ENCODE assay signal across 17 cellular contexts in genomic region chr22:28942801-28943500, GRCh38. TPM values are rescaled to one million over a fixed set of nuclear protein-coding genes. Genes with fewer than 3 reads are reported as not detected.
DNase-seq lines count a peak whose midpoint lies in the region; ATAC-seq and TF ChIP-seq lines count a peak whose summit lies in the region.
"Had no signal": no experiment of that assay in that cellular context is flagged by ENCODE, and none has a peak within 500 bp of the region (broad histone marks: within the 10 kb centered on the region; RNA-seq: fewer than 3 reads in every experiment).

No MANE protein-coding gene starts in this region.

- H3K79me1 ChIP-seq in H9 (ENCODE audit: insufficient read depth, low read depth, low read length, poor library complexity, severe bottlenecking) = peaks cover 10% of the 10 kb centered on the region
- no peaks in the 10 kb centered on the region for H3K79me1 ChIP-seq in trophoblast cell (ENCODE audit: low read length)

- H2BK120ac ChIP-seq in H9 (ENCODE audit: low read depth, low read length, poor library complexity, severe bottlenecking) (no peak overlapping the region), trophoblast cell (ENCODE audit: insufficient read depth, low read length, poor library complexity) (no peak overlapping the region)

- POLR2A ChIA-PET in CD4-positive, alpha-beta T cell (lab: Charles Lee) = no interaction called here

- no peaks in the 10 kb centered on the region for H4K20me1 ChIP-seq in H9 (ENCODE audit: control insufficient read depth, insufficient read depth, insufficient read length)
- H4K20me1 ChIP-seq in OCI-LY3 (ENCODE audit: insufficient read depth, low read length) = peaks cover 2% of the 10 kb centered on the region; the same call in 1 of the 2 replicates

- no peak overlapping the region for H2BK20ac ChIP-seq in H9 (ENCODE audit: low read depth, low read length, poor library complexity, severe bottlenecking)

- no peak overlapping the region for H3K14ac ChIP-seq in H9 (ENCODE audit: insufficient read depth, low read length)
- H3K14ac ChIP-seq in trophoblast cell (ENCODE audit: low read length) = no peak overlapping the region

- H2BK15ac ChIP-seq in H9 (ENCODE audit: low read depth, low read length) = no peak overlapping the region

- peaks cover 15 to 25% (median 18%) of the 10 kb centered on the region in 3 experiments for H3K36me3 Mint-ChIP-seq in H9 (ENCODE audit: insufficient read depth in 1 of 3, low read depth in 3 of 3)
- peaks cover 10% of the 10 kb centered on the region for H3K36me3 Mint-ChIP-seq in CD4-positive, alpha-beta T cell (ENCODE audit: low read depth)

- peaks cover 47 to 56% of the 10 kb centered on the region in 2 experiments for H3K4me1 Mint-ChIP-seq in H9
- no peaks in the 10 kb centered on the region for H3K4me1 Mint-ChIP-seq in CD4-positive, alpha-beta T cell (ENCODE audit: low read depth)
- H3K4me1 Mint-ChIP-seq: central memory CD8-positive, alpha-beta T cell had no signal

- no peak for DNase-seq in H9
- peak; percentile 93 for DNase-seq in left kidney (ENCODE audit: low read depth, low spot score)
- peak; percentile 57 to 90 for DNase-seq in trophoblast cell
- no peak for DNase-seq in T-helper 2 cell
- DNase-seq in CD4-positive, alpha-beta T cell = no peak
- DNase-seq in effector memory CD4-positive, alpha-beta T cell = no peak
- DNase-seq: activated CD8-positive, alpha-beta T cell treated with anti-CD3 and anti-CD28 coated beads for 36 hours; EL; H7; nucleus accumbens; stimulated activated CD4-positive, alpha-beta T cell treated with anti-CD3 and anti-CD28 coated beads, Interleukin-4, amount 100 ng/mL, for 24 hours had no signal

- no peak overlapping the region for H4K8ac ChIP-seq in H9 (replicated peaks; ENCODE audit: insufficient read length, low read depth, low read length)
- H4K8ac ChIP-seq in trophoblast cell (ENCODE audit: low read depth, low read length) = no peak overlapping the region

- no peak overlapping the region for H2AK5ac ChIP-seq in H9 (ENCODE audit: insufficient read length, low read length)
- H2AK5ac ChIP-seq in trophoblast cell (ENCODE audit: low read length) = no peak overlapping the region

- H4K12ac ChIP-seq in trophoblast cell (ENCODE audit: low read depth, low read length) = no peak overlapping the region

- H3K9me3 Mint-ChIP-seq in H9 = peaks cover 14 to 15% of the 10 kb centered on the region in 2 experiments
- H3K9me3 Mint-ChIP-seq in CD4-positive, alpha-beta T cell = peaks cover 14% of the 10 kb centered on the region

- WGBS in H9 (ENCODE audit: extremely low coverage, insufficient read length, low lambda C conversion rate) = no CpG with 5 or more reads among the region's 7 CpGs
- WGBS in trophoblast cell (ENCODE audit: extremely low coverage, insufficient coverage, insufficient read length) = no CpG with 5 or more reads among the region's 7 CpGs

- H3K4me1 ChIP-seq in H9 (ENCODE audit: insufficient read depth, low read length) = peaks cover 12% of the 10 kb centered on the region
- H3K4me1 ChIP-seq in OCI-LY3 (ENCODE audit: low read length) = peaks cover 12% of the 10 kb centered on the region
- H3K4me1 ChIP-seq in trophoblast cell (ENCODE audit: control insufficient read depth in 1 of 2, insufficient read depth in 2 of 2, low read length in 2 of 2) = peaks cover 4 to 13% of the 10 kb centered on the region in 2 experiments
- H3K4me1 ChIP-seq in effector memory CD4-positive, alpha-beta T cell (ENCODE audit: control insufficient read depth, insufficient read depth, low read length, poor library complexity, severe bottlenecking) = no peaks in the 10 kb centered on the region

- H2AFZ ChIP-seq in H9 (ENCODE audit: low read length) = no peak overlapping the region
- H2AFZ ChIP-seq in OCI-LY3 (ENCODE audit: low read depth, low read length) = no peak overlapping the region
- no peak overlapping the region for H2AFZ ChIP-seq in trophoblast cell (ENCODE audit: insufficient read depth, low read length, poor library complexity)

- H3K36me3 ChIP-seq in OCI-LY3 (replicated peaks; ENCODE audit: low read depth, low read length) = peaks cover 15% of the 10 kb centered on the region
- H3K36me3 ChIP-seq in trophoblast cell (ENCODE audit: control insufficient read depth in 1 of 2, insufficient read depth in 2 of 2, low read length in 2 of 2) = no peaks in the 10 kb centered on the region
- no peaks in the 10 kb centered on the region for H3K36me3 ChIP-seq in effector memory CD4-positive, alpha-beta T cell (ENCODE audit: control insufficient read depth, insufficient read depth, low read length)
- H3K36me3 ChIP-seq: gastroesophageal sphincter, thoracic aorta had no signal

- H3K4me3 Mint-ChIP-seq in H9 = peak overlapping the region in 1 of 2 experiments; percentile 57; a peak in 1 of 5 replicates
- no peak overlapping the region for H3K4me3 Mint-ChIP-seq in CD4-positive, alpha-beta T cell
- H3K4me3 Mint-ChIP-seq: activated CD8-positive, alpha-beta T cell treated with anti-CD3 and anti-CD28 coated beads for 36 hours; central memory CD8-positive, alpha-beta T cell; IgD-negative memory B cell had no signal

- H3K56ac ChIP-seq in H9 (ENCODE audit: insufficient read length, low read depth, low read length) = no peak overlapping the region

- no peak overlapping the region for H3T11ph ChIP-seq in H9 (ENCODE audit: low read length)

- H3K27me3 Mint-ChIP-seq in H9 (ENCODE audit: low read depth) = no peaks in the 10 kb centered on the region
- peaks cover 72% of the 10 kb centered on the region for H3K27me3 Mint-ChIP-seq in CD4-positive, alpha-beta T cell

- H3K4me2 ChIP-seq in H9 (ENCODE audit: insufficient read depth, insufficient read length, low read length) (no peak overlapping the region), OCI-LY3 (ENCODE audit: low read length) (peak overlapping the region; percentile 23), trophoblast cell (ENCODE audit: low read length) (no peak overlapping the region)

- no peak overlapping the region for H3K23ac ChIP-seq in H9 (ENCODE audit: insufficient read length, low read depth, low read length)
- H3K23ac ChIP-seq in trophoblast cell (ENCODE audit: low read length) = no peak overlapping the region

- no peak for TF ChIP-seq CTCF in H9 (conservative IDR thresholded peaks at IDR 0.05)
- TF ChIP-seq CTCF in OCI-LY3 (IDR thresholded peaks at IDR 0.05; ENCODE audit: low read depth, low read length) = no peak
- TF ChIP-seq CTCF in CD4-positive, alpha-beta T cell (IDR thresholded peaks at IDR 0.05) = no peak

- no peak overlapping the region for H4K91ac ChIP-seq in H9 (ENCODE audit: insufficient read length, low read depth, low read length)
- H4K91ac ChIP-seq in trophoblast cell (ENCODE audit: low read depth, low read length) = no peak overlapping the region

- H2BK12ac ChIP-seq in H9 (ENCODE audit: insufficient read length, low read depth, low read length) (no peak overlapping the region), trophoblast cell (ENCODE audit: low read length) (no peak overlapping the region)

- H3K9ac ChIP-seq in H9 (ENCODE audit: extremely low read depth, insufficient read length, low read length) = no peak overlapping the region
- no peak overlapping the region for H3K9ac ChIP-seq in OCI-LY3 (ENCODE audit: low read length)
- H3K9ac ChIP-seq in trophoblast cell (ENCODE audit: low read length) = no peak overlapping the region

- H3K27ac Mint-ChIP-seq in H9 = peak overlapping the region; percentile 38 to 92 (median 54); a peak in 3 of 7 replicates
- no peak overlapping the region for H3K27ac Mint-ChIP-seq in CD4-positive, alpha-beta T cell
- H3K27ac Mint-ChIP-seq: activated CD8-positive, alpha-beta T cell treated with anti-CD3 and anti-CD28 coated beads for 36 hours; IgD-negative memory B cell had no signal

- H3K27me3 ChIP-seq in H9 (ENCODE audit: insufficient read depth, low read length) = no peaks in the 10 kb centered on the region
- no peaks in the 10 kb centered on the region for H3K27me3 ChIP-seq in OCI-LY3 (ENCODE audit: low read depth, low read length)
- H3K27me3 ChIP-seq in trophoblast cell (ENCODE audit: insufficient read depth, low read length) = no peaks in the 10 kb centered on the region
- peaks cover 9% of the 10 kb centered on the region for H3K27me3 ChIP-seq in CD4-positive, alpha-beta T cell (ENCODE audit: control insufficient read depth, insufficient read depth, low read length)
- peaks cover 8% of the 10 kb centered on the region for H3K27me3 ChIP-seq in effector memory CD4-positive, alpha-beta T cell (replicated peaks; ENCODE audit: control insufficient read depth, insufficient read depth, low read length, poor library complexity, severe bottlenecking)
- H3K27me3 ChIP-seq: gastroesophageal sphincter had no signal

- no peak overlapping the region for H2BK5ac ChIP-seq in H9 (ENCODE audit: insufficient read length, low read length)
- H2BK5ac ChIP-seq in trophoblast cell (ENCODE audit: low read depth, low read length, poor library complexity) = no peak overlapping the region

- intact Hi-C loops in CD4-positive, alpha-beta T cell (cut with DNase I, micrococcal nuclease) = no loop called here

- H3K79me2 ChIP-seq in H9 (ENCODE audit: insufficient read depth, low read length) (peaks cover 15% of the 10 kb centered on the region; the same call in 1 of the 2 replicates), OCI-LY3 (ENCODE audit: low read length) (peaks cover 54% of the 10 kb centered on the region), trophoblast cell (ENCODE audit: control insufficient read depth, insufficient read depth, low read length, poor library complexity) (no peaks in the 10 kb centered on the region)

- no peak overlapping the region for H3K4me3 ChIP-seq in OCI-LY3 (ENCODE audit: low read length)
- no peak overlapping the region for H3K4me3 ChIP-seq in trophoblast cell (ENCODE audit: low read depth, low read length)
- no peak overlapping the region for H3K4me3 ChIP-seq in effector memory CD4-positive, alpha-beta T cell (ENCODE audit: insufficient read depth, low read depth, low read length, poor library complexity, severe bottlenecking)
- H3K4me3 ChIP-seq: gastroesophageal sphincter, thoracic aorta had no signal

- ATAC-seq in CD4-positive, alpha-beta T cell (ENCODE audit: poor library complexity) = no peak
- ATAC-seq: activated CD8-positive, alpha-beta T cell treated with anti-CD3 and anti-CD28 coated beads for 36 hours; gastroesophageal sphincter had no signal

- CTCF ChIA-PET in CD4-positive, alpha-beta T cell (lab: Charles Lee) = no interaction called here

- no peak overlapping the region for H3K4ac ChIP-seq in H9 (ENCODE audit: low read depth, low read length)
- no peak overlapping the region for H3K4ac ChIP-seq in trophoblast cell (ENCODE audit: low read depth, low read length)

- H3K27ac ChIP-seq in H9 (ENCODE audit: insufficient read length, low read depth, low read length) = no peak overlapping the region
- no peak overlapping the region for H3K27ac ChIP-seq in OCI-LY3 (ENCODE audit: low read length)
- no peak overlapping the region for H3K27ac ChIP-seq in trophoblast cell (ENCODE audit: low read depth, low read length)
- H3K27ac ChIP-seq in CD4-positive, alpha-beta T cell (ENCODE audit: low read depth, low read length) = no peak overlapping the region
- H3K27ac ChIP-seq in effector memory CD4-positive, alpha-beta T cell (ENCODE audit: insufficient read depth, low read length, poor library complexity, severe bottlenecking) = no peak overlapping the region
- H3K27ac ChIP-seq: C4-2B, gastroesophageal sphincter had no signal

- H4K5ac ChIP-seq in H9 (ENCODE audit: insufficient read length, low read depth, low read length) = no peak overlapping the region

- H3K9me3 ChIP-seq in H9 (ENCODE audit: control insufficient read depth, low read depth, low read length) (no peaks in the 10 kb centered on the region), OCI-LY3 (ENCODE audit: insufficient read depth, low read length) (peaks cover 15% of the 10 kb centered on the region), trophoblast cell (ENCODE audit: insufficient read depth, low read depth, low read length) (peaks cover 1% of the 10 kb centered on the region)
- H3K9me3 ChIP-seq in CD4-positive, alpha-beta T cell (ENCODE audit: control insufficient read depth, low read length) = peaks cover 21% of the 10 kb centered on the region
- no peaks in the 10 kb centered on the region for H3K9me3 ChIP-seq in effector memory CD4-positive, alpha-beta T cell (ENCODE audit: control insufficient read depth, low read length)
- H3K9me3 ChIP-seq: thoracic aorta had no signal

- H3K18ac ChIP-seq in H9 (ENCODE audit: insufficient read length, low read depth, low read length) = no peak overlapping the region
- H3K18ac ChIP-seq in trophoblast cell (ENCODE audit: low read length) = no peak overlapping the region

- no peaks in the 10 kb centered on the region for H3K23me2 ChIP-seq in H9 (ENCODE audit: insufficient read length, low read depth, low read length, poor library complexity, severe bottlenecking)

RNA-seq across cellular contexts. Expression of gene ZNRF3, which starts 59.6 kb away (rescaled TPM):
- total RNA-seq in H9 (2021) = 20.5 and 20.6 TPM in 2 replicates
- 13.0 and 13.6 TPM in 2 replicates for polyA plus RNA-seq in trophoblast cell (2013)
- total RNA-seq in CD4-positive, alpha-beta T cell = under 1 TPM; 0.38 to 0.61 TPM

Comparison
In these comparisons a context has a peak if more than half of its experiments do, and no peak if none do; other contexts are left out.
1. DNase-seq: peak in left kidney (single experiment) and trophoblast cell (2 of 2); none in H9 (single experiment), T-helper 2 cell (0 of 5), CD4-positive, alpha-beta T cell (0 of 10) and effector memory CD4-positive, alpha-beta T cell (0 of 3).
2. RNA of gene ZNRF3, which starts 59.6 kb away (total RNA-seq): 20.5 to 20.6 TPM in H9; 0.38 to 0.61 TPM in CD4-positive, alpha-beta T cell; every median in the first group is over 10 times any median in the second.